Comparison of ENCODE assay signal across 8 cellular contexts in genomic region chr10:46284286-46285229, GRCh38.
DNase-seq lines count a peak whose midpoint lies in the region; ATAC-seq and TF ChIP-seq lines count a peak whose summit lies in the region.

No MANE protein-coding gene starts in this region.

- DNase-seq in NCI-H2171 treated with DMSO at 0.1 percent for 48 hours (lab: John Stamatoyannopoulos, UW), result peak; percentile 76
- peak; percentile 54 for DNase-seq in activated CD4-positive, alpha-beta T cell treated with anti-CD3 and anti-CD28 coated beads for 1 hour
- DNase-seq in left kidney (ENCODE audit: low read depth, low spot score), result peak; percentile 89
- peak; percentile 84 to 86 for DNase-seq in stimulated activated CD4-positive, alpha-beta T cell treated with anti-CD3 and anti-CD28 coated beads, Interleukin-2, amount 100 ng/mL, for 24 hours

- no peak for TF ChIP-seq CTCF in 22Rv1 (IDR thresholded peaks at IDR 0.05)

- ATAC-seq in GM18517 (IDR thresholded peaks at IDR 0.05; ENCODE audit: unreplicated experiment), result peak; percentile 91
- ATAC-seq in HG03045 (IDR thresholded peaks at IDR 0.05; ENCODE audit: unreplicated experiment), result peak; percentile 96

- H3K27ac ChIP-seq in 22Rv1 (peak overlapping the region; percentile 36; the same call in 1 of the 2 replicates), cingulate gyrus (ENCODE audit: low read depth, low read length) (peak overlapping the region; percentile 82)

Comparison
In these comparisons a context has a peak if more than half of its experiments do, and no peak if none do; other contexts are left out.
1. Peak in every context shown above with its lines: DNase-seq, ATAC-seq and H3K27ac ChIP-seq.